Comparison of ENCODE assay signal across 1 cellular context in genomic region chr3:121957674-121958419, GRCh38.
A peak's percentile ranks its signal among the peaks of the same experiment; 100 is the strongest.
TF ChIP-seq lines count a peak whose summit lies in the region.

No MANE protein-coding gene starts in this region.

TF ChIP-seq in GM12878, 131 proteins besides CTCF, POLR2A, EP300 and RAD21 (continued from another document):
- TF ChIP-seq ATF2 (IDR thresholded peaks at IDR 0.05; ENCODE audit: low read length): no peak
- TF ChIP-seq TCF7 (IDR thresholded peaks at IDR 0.05; ENCODE audit: borderline replicate concordance): no peak
- TF ChIP-seq FOXK2 (IDR thresholded peaks at IDR 0.05): no peak
- no peak for TF ChIP-seq STAT3 (IDR thresholded peaks at IDR 0.05; ENCODE audit: low read depth, low read length)
- TF ChIP-seq MEF2B (IDR thresholded peaks at IDR 0.05; ENCODE audit: partially characterized antibody, poor library complexity, severe bottlenecking): peak; percentile 28
- TF ChIP-seq MTA2 (IDR thresholded peaks at IDR 0.05; ENCODE audit: low read depth): peak; percentile 85
- no peak for TF ChIP-seq HCFC1 (IDR thresholded peaks at IDR 0.05; ENCODE audit: low read length)
- no peak for TF ChIP-seq POLR2AphosphoS5 (IDR thresholded peaks at IDR 0.05; ENCODE audit: low read length)
- TF ChIP-seq SMARCA5 (IDR thresholded peaks at IDR 0.05): no peak
- peak; percentile 80 for TF ChIP-seq RELB (IDR thresholded peaks at IDR 0.05; ENCODE audit: low read depth)
- no peak for TF ChIP-seq TBL1XR1 (IDR thresholded peaks at IDR 0.05; ENCODE audit: low read depth, low read length)
